In the genomic region with DNA sequence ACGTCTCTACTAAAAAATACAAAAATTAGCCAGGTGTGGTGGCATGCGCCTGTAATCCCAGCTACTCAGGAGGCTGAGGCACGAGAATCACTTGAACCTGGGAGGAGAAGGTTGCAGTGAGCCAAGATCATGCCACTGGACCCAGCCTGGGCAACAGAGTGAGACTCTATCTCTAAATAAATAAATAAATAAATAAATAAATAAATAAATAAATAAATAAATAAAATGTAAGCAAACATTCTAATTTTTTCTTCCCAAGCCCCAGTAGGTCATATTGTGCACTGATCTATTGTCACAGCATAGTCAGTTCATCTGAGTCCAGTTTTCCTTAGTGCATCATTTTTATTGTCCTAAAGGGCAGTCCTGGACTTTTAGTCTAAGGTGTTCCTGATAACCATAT, we compare ENCODE assay signal across 4 cellular contexts. TPM values are rescaled to one million over a fixed set of nuclear protein-coding genes. Genes with fewer than 3 reads are reported as not detected.
"Had no signal": no experiment of that assay in that cellular context is flagged by ENCODE, and none has a peak within 500 bp of the region (broad histone marks: within the 10 kb centered on the region; RNA-seq: fewer than 3 reads in every experiment).

No MANE protein-coding gene starts in this region.

RNA-seq across cellular contexts. Expression of gene DBX2, which starts 44.5 kb away (rescaled TPM):
- polyA plus RNA-seq: HepG2, IgD-negative memory B cell, IMR-90, K562 had no signal
